Comparison of ENCODE assay signal across 30 cellular contexts in genomic region chr5:123617561-123617960, GRCh38.
"Had no signal": no experiment of that assay in that cellular context is flagged by ENCODE, and none has a peak within 500 bp of the region (broad histone marks: within the 10 kb centered on the region; RNA-seq: fewer than 3 reads in every experiment).

No MANE protein-coding gene starts in this region.

- ATAC-seq: left colon; left lung; lower lobe of right lung; naive thymus-derived CD8-positive, alpha-beta T cell; pancreas; right cardiac atrium; stimulated activated effector memory CD8-positive, alpha-beta T cell treated with anti-CD3 and anti-CD28 coated beads, Interleukin-12 subunit alpha, Interleukin-12 subunit beta, amount 100 ng/mL, for 72 hours; upper lobe of right lung had no signal

- H3K27me3 ChIP-seq: left lung, pancreas, sigmoid colon, spleen, suprapubic skin, tibial artery, upper lobe of right lung had no signal

- H3K36me3 ChIP-seq: prostate gland, thoracic aorta had no signal

- H3K27ac ChIP-seq: left lung, lower lobe of right lung, pancreas, prostate gland, sigmoid colon, spleen, suprapubic skin, thoracic aorta, tibial artery, upper lobe of right lung had no signal

- H3K4me1 ChIP-seq: left lung, lower lobe of right lung, pancreas, prostate gland, sigmoid colon, spleen, suprapubic skin, tibial artery, upper lobe of right lung had no signal

- H3K9me3 Mint-ChIP-seq: immature natural killer cell; naive thymus-derived CD8-positive, alpha-beta T cell; stimulated activated effector memory CD8-positive, alpha-beta T cell treated with anti-CD3 and anti-CD28 coated beads, Interleukin-12 subunit alpha, Interleukin-12 subunit beta, amount 100 ng/mL, for 72 hours; stimulated activated naive CD8-positive, alpha-beta T cell treated with anti-CD3 and anti-CD28 coated beads, Interleukin-15, Interleukin-2, amounts not matched to agents 100 ng/mL and 50 ng/mL, for 24 hours had no signal

- DNase-seq: hypothalamus; immature natural killer cell; kidney; left colon; left lung; lower lobe of right lung; mammary epithelial cell; mesenchymal stem cell; naive thymus-derived CD8-positive, alpha-beta T cell; nucleus accumbens; pancreas; posterior cingulate gyrus; retina; right cardiac atrium; sigmoid colon; small intestine; spleen; stimulated activated CD4-positive, alpha-beta T cell treated with anti-CD3 and anti-CD28 coated beads, Interleukin-4, amount 100 ng/mL, for 24 hours; stimulated activated naive CD4-positive, alpha-beta T cell; tibial artery; trophoblast cell; upper lobe of right lung had no signal

- H3K4me3 ChIP-seq: left lung, lower lobe of right lung, pancreas, prostate gland, sigmoid colon, spleen, suprapubic skin, thoracic aorta, tibial artery, upper lobe of right lung had no signal

- H3K9me3 ChIP-seq: left lung, lower lobe of right lung, pancreas, prostate gland, sigmoid colon, spleen, suprapubic skin, thoracic aorta, tibial artery, upper lobe of right lung had no signal

- H3K27ac Mint-ChIP-seq: naive thymus-derived CD8-positive, alpha-beta T cell; nephron; stimulated activated effector memory CD8-positive, alpha-beta T cell treated with anti-CD3 and anti-CD28 coated beads, Interleukin-12 subunit alpha, Interleukin-12 subunit beta, amount 100 ng/mL, for 72 hours; stimulated activated naive CD8-positive, alpha-beta T cell treated with anti-CD3 and anti-CD28 coated beads, Interleukin-15, Interleukin-2, amounts not matched to agents 100 ng/mL and 50 ng/mL, for 24 hours had no signal

- FAIRE-seq: islet of Langerhans, kidney, pancreas, small intestine, urothelium cell line had no signal
